ENCODE assay signal across 14 cellular contexts in the genomic region with DNA sequence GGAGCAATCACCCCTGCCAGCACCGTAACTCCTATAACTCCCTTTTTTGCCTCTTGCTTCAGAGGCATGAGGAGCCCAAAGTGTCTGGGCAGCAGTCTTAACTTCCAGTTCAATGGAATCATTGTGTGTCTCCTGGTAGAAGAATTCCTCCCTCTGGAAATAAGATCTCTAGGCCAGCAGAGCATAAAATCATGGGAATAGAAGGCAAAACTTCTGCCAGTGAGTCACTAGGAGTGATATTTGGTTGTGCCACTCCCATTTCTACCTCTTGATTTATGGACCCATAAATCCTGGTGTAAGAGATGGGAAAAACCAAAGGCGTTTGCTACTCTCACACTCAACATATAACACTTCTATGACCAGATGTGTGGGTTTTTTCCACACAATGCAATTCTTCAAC.
DNase-seq lines count a peak whose midpoint lies in the region; TF ChIP-seq lines count a peak whose summit lies in the region.
"Had no signal": no experiment of that assay in that cellular context is flagged by ENCODE, and none has a peak within 500 bp of the region (broad histone marks: within the 10 kb centered on the region; RNA-seq: fewer than 3 reads in every experiment).

No MANE protein-coding gene starts in this region.

- H3K27me3 ChIP-seq in BJ (ENCODE audit: control insufficient read depth, insufficient read depth, low read length): no peaks in the 10 kb centered on the region; the same call in 1 of the 2 replicates

- H3K36me3 ChIP-seq in BJ (ENCODE audit: control insufficient read depth, insufficient read depth, low read length): no peaks in the 10 kb centered on the region

- CTCF ChIA-PET in BJ (lab: Yijun Ruan, JAX): interaction anchor here (1.1 kb wide), 1 partner anchor 55 kb away, joined by 3 read pairs; no protein-coding TSS in a partner anchor

- DNase-seq in BJ (ENCODE audit: low read depth): peak; percentile 18
- peak; percentile 52 for DNase-seq in LoVo (ENCODE audit: low spot score)
- DNase-seq in epithelial cell of proximal tubule (ENCODE audit: low read depth): peak; percentile 85
- DNase-seq in medulla oblongata (ENCODE audit: extremely low spot score): peak; percentile 50
- no peak for DNase-seq in NCI-H1694 (lab: John Stamatoyannopoulos, UW)
- no peak for DNase-seq in iPS-NIHi7 (ENCODE audit: extremely low spot score)
- no peak for DNase-seq in nucleus accumbens (lab: John Stamatoyannopoulos, UW)
- DNase-seq in NCI-H446 (lab: John Stamatoyannopoulos, UW): no peak
- DNase-seq: ACHN; activated CD4-positive, alpha-beta T cell treated with anti-CD3 and anti-CD28 coated beads for 48 hours; activated T-cell treated with anti-CD3 and anti-CD28 coated beads, Interleukin-2, amount 50 U/mL, for 1 hour; GDM1; kidney had no signal

- TF ChIP-seq CTCF in BJ (IDR thresholded peaks at IDR 0.05; ENCODE audit: insufficient read depth, low read depth, low read length) (no peak), epithelial cell of proximal tubule (conservative IDR thresholded peaks at IDR 0.05; ENCODE audit: low read depth, low read length) (no peak)

- H3K4me3 ChIP-seq in BJ (ENCODE audit: low read depth, low read length) (no peak overlapping the region), epithelial cell of proximal tubule (ENCODE audit: low read depth, low read length) (no peak overlapping the region)
- H3K4me3 ChIP-seq: SK-N-MC had no signal

- POLR2A ChIA-PET in BJ (lab: Charles Lee): no interaction called here

Comparison
In these comparisons a context has a peak if more than half of its experiments do, and no peak if none do; other contexts are left out.
1. DNase-seq: peak in BJ (single experiment), LoVo (single experiment), epithelial cell of proximal tubule (single experiment) and medulla oblongata (single experiment); none in NCI-H1694 (single experiment), iPS-NIHi7 (single experiment), nucleus accumbens (0 of 56) and NCI-H446 (0 of 2).